ENCODE assay signal across 11 cellular contexts in genomic region chr3:188469228-188469885, GRCh38.
DNase-seq lines count a peak whose midpoint lies in the region; ATAC-seq and TF ChIP-seq lines count a peak whose summit lies in the region.
"Had no signal": no experiment of that assay in that cellular context is flagged by ENCODE, and none has a peak within 500 bp of the region (broad histone marks: within the 10 kb centered on the region; RNA-seq: fewer than 3 reads in every experiment).

No MANE protein-coding gene starts in this region.

- H3K4me1 ChIP-seq in tibial nerve, result peaks cover 0 to 50% (median 15%) of the 10 kb centered on the region in 4 donors

- ATAC-seq in stimulated activated naive CD8-positive, alpha-beta T cell treated with anti-CD3 and anti-CD28 coated beads, Interleukin-15, Interleukin-2, amounts not matched to agents 100 U/mL and 50 U/mL, for 24 hours, result no peak
- ATAC-seq in HG02870 (IDR thresholded peaks at IDR 0.05; ENCODE audit: unreplicated experiment), result no peak

- no peaks in the 10 kb centered on the region for H3K36me3 ChIP-seq in tibial nerve

- H3K27me3 ChIP-seq in tibial nerve, result no peaks in the 10 kb centered on the region

- DNase-seq in T1000 (lab: John Stamatoyannopoulos, UW) (peak; percentile 27), fibroblast of gingiva (ENCODE audit: low read depth) (peak; percentile 100), midbrain (lab: John Stamatoyannopoulos, UW) (peak; percentile 64), tibial nerve (ENCODE audit: low spot score in 2 of 2) (peak; percentile 21 to 64), OCI-M1 (lab: John Stamatoyannopoulos, UW) (no peak)
- DNase-seq in stimulated activated naive CD8-positive, alpha-beta T cell treated with anti-CD3 and anti-CD28 coated beads, Interleukin-15, Interleukin-2, amounts not matched to agents 100 U/mL and 50 U/mL, for 24 hours, result no peak
- no peak for DNase-seq in activated CD4-positive, alpha-beta T cell treated with anti-CD3 and anti-CD28 coated beads for 48 hours
- DNase-seq: activated CD8-positive, alpha-beta memory T cell treated with anti-CD3 and anti-CD28 coated beads, Interleukin-2, amount 50 U/mL, for 4 hours; activated naive CD8-positive, alpha-beta T cell treated with anti-CD3 and anti-CD28 coated beads, Interleukin-2, amount 10 ng/mL, durations not matched to agents 7 days and 5 days; stimulated activated naive CD4-positive, alpha-beta T cell treated with Interleukin-2 at 50 U/mL for 16 hours had no signal

- H3K9me3 ChIP-seq in tibial nerve, result no peaks in the 10 kb centered on the region

- no peak for TF ChIP-seq CTCF in tibial nerve (IDR thresholded peaks at IDR 0.05)

- TF ChIP-seq EP300 in tibial nerve (IDR thresholded peaks at IDR 0.05), result peak; percentile 92 to 98

- no peak overlapping the region for H3K4me3 ChIP-seq in tibial nerve

- 36 to 46% methylated on average over 10 of the region's 10 CpGs for WGBS in tibial nerve, 2 donors

- no peak for TF ChIP-seq POLR2A in tibial nerve (IDR thresholded peaks at IDR 0.05)

- peak overlapping the region; percentile 53 to 90 (median 77) for H3K27ac ChIP-seq in tibial nerve

Comparison
In these comparisons a context has a peak if more than half of its experiments do, and no peak if none do; other contexts are left out.
1. DNase-seq: peak in T1000 (single experiment), fibroblast of gingiva (single experiment), midbrain (single experiment) and tibial nerve (2 of 2); none in stimulated activated naive CD8-positive, alpha-beta T cell treated with anti-CD3 and anti-CD28 coated beads, Interleukin-15, Interleukin-2, amounts not matched to agents 100 U/mL and 50 U/mL, for 24 hours (single experiment), OCI-M1 (single experiment) and activated CD4-positive, alpha-beta T cell treated with anti-CD3 and anti-CD28 coated beads for 48 hours (single experiment).